ENCODE assay signal across 18 cellular contexts in genomic region chr17:66726846-66727245, GRCh38.
"Had no signal": no experiment of that assay in that cellular context is flagged by ENCODE, and none has a peak within 500 bp of the region (broad histone marks: within the 10 kb centered on the region; RNA-seq: fewer than 3 reads in every experiment).

No MANE protein-coding gene starts in this region.

- DNase-seq: effector CD4-positive, alpha-beta T cell; foreskin melanocyte; heart left ventricle; hippocampal formation; left colon; left ventricle myocardium superior; mesenchymal stem cell; naive B cell; nephron progenitor cell; small intestine; stimulated activated CD4-positive, alpha-beta T cell treated with anti-CD3 and anti-CD28 coated beads, Interleukin-12 subunit alpha, Interleukin-12 subunit beta, amount 100 ng/mL, for 4 hours; stimulated activated naive CD4-positive, alpha-beta T cell treated with Interleukin-2 at 50 U/mL for 16 hours; trophoblast cell had no signal

- FAIRE-seq: small intestine, urothelium cell line had no signal

- H3K27ac Mint-ChIP-seq: naive B cell, nephron progenitor cell had no signal

- H3K4me3 Mint-ChIP-seq: naive B cell, nephron progenitor cell had no signal

- H3K27me3 ChIP-seq: heart left ventricle, right atrium auricular region had no signal

- H3K36me3 Mint-ChIP-seq: naive B cell had no signal

- H3K27ac ChIP-seq: coronary artery, heart left ventricle, neutrophil, right atrium auricular region had no signal

- H3K9me3 ChIP-seq: heart left ventricle, neutrophil, right atrium auricular region had no signal

- H3K4me3 ChIP-seq: coronary artery, heart left ventricle, lung, right atrium auricular region had no signal

- H3K36me3 ChIP-seq: heart left ventricle, neutrophil, right atrium auricular region had no signal

- H3K9me3 Mint-ChIP-seq: naive B cell, nephron progenitor cell had no signal

- ATAC-seq: left colon, left ventricle myocardium superior had no signal
